ENCODE assay signal across 1 cellular context in genomic region chr9:109122726-109123621, GRCh38.
A peak's percentile ranks its signal among the peaks of the same experiment; 100 is the strongest.
TF ChIP-seq lines count a peak whose summit lies in the region.

No MANE protein-coding gene starts in this region.

TF ChIP-seq in K562, 482 proteins besides CTCF, POLR2A, EP300 and RAD21 (continued from another document and continues in another):
- TF ChIP-seq ZNF655 (CRISPR knock-in tag; IDR thresholded peaks at IDR 0.05) (no peak), PCBP2 (IDR thresholded peaks at IDR 0.05; ENCODE audit: low read depth, low read length, poor library complexity, severe bottlenecking) (no peak), ZFP36 (IDR thresholded peaks at IDR 0.05; ENCODE audit: low read depth, low read length, partially characterized antibody) (no peak), JUND (IDR thresholded peaks at IDR 0.05; ENCODE audit: borderline replicate concordance, low read depth, low read length) (peak; percentile 80; the same call in 1 of the 2 replicates), JUND (tag; IDR thresholded peaks at IDR 0.05; ENCODE audit: borderline replicate concordance, low read depth, low read length) (peak; percentile 62; the same call in 1 of the 3 replicates), STAG1 (CRISPR knock-in tag; IDR thresholded peaks at IDR 0.05; ENCODE audit: borderline replicate concordance) (no peak), CHCHD3 (CRISPR knock-in tag; IDR thresholded peaks at IDR 0.05) (no peak), MYNN (IDR thresholded peaks at IDR 0.05) (no peak), MYNN (CRISPR knock-in tag; IDR thresholded peaks at IDR 0.05) (no peak), FOXO4 (CRISPR knock-in tag; IDR thresholded peaks at IDR 0.05) (no peak), ZNF511 (CRISPR knock-in tag; IDR thresholded peaks at IDR 0.05) (no peak), NR2C1 (IDR thresholded peaks at IDR 0.05) (no peak), NR2C1 (tag; IDR thresholded peaks at IDR 0.05) (no peak), RFX1 (IDR thresholded peaks at IDR 0.05) (no peak), FIP1L1 (IDR thresholded peaks at IDR 0.05; ENCODE audit: low read depth, low read length, poor library complexity, severe bottlenecking) (no peak), GTF2F1 (IDR thresholded peaks at IDR 0.05; ENCODE audit: low read depth, low read length) (no peak), POLR2AphosphoS5 (IDR thresholded peaks at IDR 0.05; ENCODE audit: control insufficient read depth, insufficient read depth, low read depth, low read length) (no peak), KLF10 (CRISPR knock-in tag; IDR thresholded peaks at IDR 0.05) (no peak), BACH1 (tag; IDR thresholded peaks at IDR 0.05) (peak; percentile 97), L3MBTL2 (IDR thresholded peaks at IDR 0.05) (peak; percentile 54; the same call in 1 of the 2 replicates), ZNF197 (CRISPR knock-in tag; IDR thresholded peaks at IDR 0.05; ENCODE audit: low read depth) (no peak), ZNF282 (CRISPR knock-in tag; IDR thresholded peaks at IDR 0.05) (no peak), ZNF436 (CRISPR knock-in tag; IDR thresholded peaks at IDR 0.05) (no peak), CXXC5 (CRISPR knock-in tag; IDR thresholded peaks at IDR 0.05) (peak; percentile 68), TSC22D4 (tag; IDR thresholded peaks at IDR 0.05) (no peak), RREB1 (CRISPR knock-in tag; IDR thresholded peaks at IDR 0.05) (no peak), RERE (CRISPR knock-in tag; IDR thresholded peaks at IDR 0.05; ENCODE audit: borderline replicate concordance) (no peak), ZNF398 (CRISPR knock-in tag; IDR thresholded peaks at IDR 0.05) (no peak), ZNF830 (CRISPR knock-in tag; IDR thresholded peaks at IDR 0.05) (no peak), TGIF2 (CRISPR knock-in tag; IDR thresholded peaks at IDR 0.05) (no peak), MAFG (tag; conservative IDR thresholded peaks at IDR 0.05) (peak; percentile 100), STAT5A (IDR thresholded peaks at IDR 0.05; ENCODE audit: borderline replicate concordance, low read length) (peak; percentile 39; the same call in 1 of the 2 replicates), IRF1 (CRISPR knock-in tag; IDR thresholded peaks at IDR 0.05; ENCODE audit: borderline replicate concordance) (no peak), LARP7 (IDR thresholded peaks at IDR 0.05) (peak; percentile 33; the same call in 1 of the 2 replicates), CEBPB (tag; IDR thresholded peaks at IDR 0.05) (peak; percentile 100), PPARD (CRISPR knock-in tag; IDR thresholded peaks at IDR 0.05) (no peak), ZNF24 (IDR thresholded peaks at IDR 0.05) (no peak), ZNF354B (CRISPR knock-in tag; IDR thresholded peaks at IDR 0.05) (no peak), ZNF699 (CRISPR knock-in tag; IDR thresholded peaks at IDR 0.05; ENCODE audit: insufficient replicate concordance) (no peak), TCFL5 (CRISPR knock-in tag; conservative IDR thresholded peaks at IDR 0.05) (no peak), ELK3 (CRISPR knock-in tag; IDR thresholded peaks at IDR 0.05) (no peak), BRF2 (IDR thresholded peaks at IDR 0.05; ENCODE audit: borderline replicate concordance, insufficient read depth, insufficient read length) (no peak), SMARCB1 (IDR thresholded peaks at IDR 0.05; ENCODE audit: insufficient read length, low read depth) (no peak), KDM2B (CRISPR knock-in tag; IDR thresholded peaks at IDR 0.05) (no peak), ESRRA (IDR thresholded peaks at IDR 0.05; ENCODE audit: borderline replicate concordance, low read depth) (no peak), PHB2 (IDR thresholded peaks at IDR 0.05; ENCODE audit: low read depth) (no peak), SRSF7 (optimal IDR thresholded peaks at IDR 0.05; ENCODE audit: low read depth, low read length) (no peak), RBM15 (IDR thresholded peaks at IDR 0.05; ENCODE audit: insufficient read depth, low read length) (no peak), MBD2 (IDR thresholded peaks at IDR 0.05; ENCODE audit: borderline replicate concordance, low read depth) (no peak)
